Comparison of ENCODE assay signal across 18 cellular contexts in the genomic region with DNA sequence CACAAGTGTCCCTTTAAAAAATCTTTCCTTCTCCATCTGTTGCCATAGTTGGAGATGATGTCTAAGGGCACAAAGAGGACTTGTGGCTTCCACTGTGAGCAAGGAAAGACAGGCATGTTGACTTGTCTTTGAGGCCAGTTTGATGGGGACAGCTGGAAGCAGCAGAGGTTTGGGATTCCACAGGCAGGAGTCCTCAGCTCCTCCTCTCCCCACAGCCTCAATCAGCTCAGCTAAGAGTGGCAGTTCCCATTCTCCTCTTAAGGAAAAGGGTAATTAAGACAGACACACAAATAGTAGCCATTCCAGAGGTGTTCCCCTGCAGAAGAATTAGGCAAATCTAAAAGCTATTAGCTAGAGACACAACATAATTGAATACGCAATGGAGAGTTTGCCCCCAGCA.
DNase-seq lines count a peak whose midpoint lies in the region; ATAC-seq and TF ChIP-seq lines count a peak whose summit lies in the region.
"Had no signal": no experiment of that assay in that cellular context is flagged by ENCODE, and none has a peak within 500 bp of the region (broad histone marks: within the 10 kb centered on the region; RNA-seq: fewer than 3 reads in every experiment).

No MANE protein-coding gene starts in this region.

- no peak for TF ChIP-seq POLR2A in gastrocnemius medialis (IDR thresholded peaks at IDR 0.05)

- H3K9me3 ChIP-seq in WERI-Rb-1 (ENCODE audit: severe bottlenecking) (no peaks in the 10 kb centered on the region), gastrocnemius medialis (no peaks in the 10 kb centered on the region)
- H3K9me3 ChIP-seq: SJSA1 had no signal

- H3K36me3 ChIP-seq in WERI-Rb-1 (no peaks in the 10 kb centered on the region), gastrocnemius medialis (no peaks in the 10 kb centered on the region)
- H3K36me3 ChIP-seq: BLaER1 treated with 17β-estradiol and CSF1 and Interleukin-3, amounts not matched to agents 10 nM and 100 nM; SJSA1 had no signal

- intact Hi-C loops in gastrocnemius medialis (cut with DNase I; ENCODE audit: low total_unique reads) = loop anchor here (5.0 kb wide), 1 partner anchor 120 kb away; no protein-coding TSS in a partner anchor

- DNase-seq in ELF-1 (ENCODE audit: low read depth, low spot score) = peak; percentile 64
- DNase-seq in WERI-Rb-1 = no peak
- DNase-seq in islet precursor cell = peak; percentile 65
- peak in 1 of 2 donors; percentile 27 for DNase-seq in gastrocnemius medialis
- DNase-seq in SIG-M5 (lab: John Stamatoyannopoulos, UW) = no peak
- DNase-seq in NCI-H2227 treated with DMSO at 0.1 percent for 48 hours (lab: John Stamatoyannopoulos, UW) = no peak
- no peak for DNase-seq in NCI-H128 (lab: John Stamatoyannopoulos, UW; ENCODE audit: unreplicated experiment)
- DNase-seq: CD8-positive, alpha-beta memory T cell; MM.1S; NCI-H1092 treated with DMSO at 0.1 percent for 48 hours; NCI-H187 treated with DMSO at 0.1 percent for 48 hours; NCI-H2171; NCI-H446 treated with DMSO at 0.1 percent for 48 hours; NCI-H748 treated with DMSO at 0.1 percent for 48 hours; PC-3 had no signal

- H3K27me3 ChIP-seq in WERI-Rb-1 (ENCODE audit: insufficient read depth, low read depth, severe bottlenecking) (no peaks in the 10 kb centered on the region), gastrocnemius medialis (no peaks in the 10 kb centered on the region)
- H3K27me3 ChIP-seq: BLaER1 treated with 17β-estradiol and CSF1 and Interleukin-3, amounts not matched to agents 10 nM and 100 nM; SJSA1 had no signal

- ATAC-seq in gastrocnemius medialis (no peak), GM18861 (IDR thresholded peaks at IDR 0.05; ENCODE audit: unreplicated experiment) (no peak)
- ATAC-seq: PC-3 had no signal

- H3K27ac ChIP-seq in WERI-Rb-1 (peak overlapping the region; percentile 94; the same call in 1 of the 2 replicates), gastrocnemius medialis (peak overlapping the region; percentile 97 to 99 (median 98))
- H3K27ac ChIP-seq: BLaER1 treated with 17β-estradiol and CSF1 and Interleukin-3, amounts not matched to agents 10 nM and 100 nM; SJSA1 had no signal

- TF ChIP-seq CTCF in WERI-Rb-1 (IDR thresholded peaks at IDR 0.05; ENCODE audit: low read depth, low read length) (no peak), gastrocnemius medialis (IDR thresholded peaks at IDR 0.05 in 4 of 5, conservative IDR thresholded peaks at IDR 0.05 in 1 of 5) (no peak)

- in situ Hi-C loops in gastrocnemius medialis (cut with MboI; ENCODE audit: low sequenced_read_pairs in 4 of 4) = loop anchor here (10.0 to 25.0 kb wide), 5 partner anchors 112 to 432 kb away; a partner anchor contains a TSS

- H3K4me1 ChIP-seq in gastrocnemius medialis = peaks cover 53 to 66% of the 10 kb centered on the region in 2 donors

- H3K4me3 ChIP-seq in WERI-Rb-1 (ENCODE audit: low read depth, low read length) = no peak overlapping the region
- H3K4me3 ChIP-seq in gastrocnemius medialis = no peak overlapping the region
- H3K4me3 ChIP-seq: BLaER1 treated with 17β-estradiol and CSF1 and Interleukin-3, amounts not matched to agents 10 nM and 100 nM; SJSA1 had no signal

Comparison
In these comparisons a context has a peak if more than half of its experiments do, and no peak if none do; other contexts are left out.
1. DNase-seq: peak in ELF-1 (single experiment) and islet precursor cell (single experiment); none in WERI-Rb-1 (single experiment), SIG-M5 (single experiment), NCI-H2227 treated with DMSO at 0.1 percent for 48 hours (single experiment) and NCI-H128 (single experiment).